In genomic region chr7:39490296-39490695, GRCh38 we compare ENCODE assay signal across 29 cellular contexts.
DNase-seq lines count a peak whose midpoint lies in the region; ATAC-seq and TF ChIP-seq lines count a peak whose summit lies in the region.
"Had no signal": no experiment of that assay in that cellular context is flagged by ENCODE, and none has a peak within 500 bp of the region (broad histone marks: within the 10 kb centered on the region; RNA-seq: fewer than 3 reads in every experiment).

No MANE protein-coding gene starts in this region.

- no peaks in the 10 kb centered on the region for H3K9me3 ChIP-seq in right cardiac atrium (ENCODE audit: control insufficient read depth, low read length)
- no peaks in the 10 kb centered on the region for H3K9me3 ChIP-seq in esophagus muscularis mucosa
- H3K9me3 ChIP-seq: A549; BE2C; BLaER1; BLaER1 treated with 17β-estradiol and CSF1 and Interleukin-3, amounts not matched to agents 10 nM and 100 nM; Caco-2 had no signal

- TF ChIP-seq POLR2A in esophagus muscularis mucosa (IDR thresholded peaks at IDR 0.05; ENCODE audit: low read depth), result no peak

- 91% methylated on average over 2 of the region's 2 CpGs for WGBS in right cardiac atrium
- 88% methylated on average over 2 of the region's 2 CpGs for WGBS in esophagus muscularis mucosa

- H3K4me1 ChIP-seq in right cardiac atrium (ENCODE audit: control insufficient read depth, insufficient read depth, low read length), result no peaks in the 10 kb centered on the region
- H3K4me1 ChIP-seq in esophagus muscularis mucosa, result no peaks in the 10 kb centered on the region
- H3K4me1 ChIP-seq: A549; BE2C; BLaER1; BLaER1 treated with 17β-estradiol and CSF1 and Interleukin-3, amounts not matched to agents 10 nM and 100 nM; Caco-2 had no signal

- no peaks in the 10 kb centered on the region for H3K36me3 ChIP-seq in esophagus muscularis mucosa
- H3K36me3 ChIP-seq: BE2C; BLaER1; BLaER1 treated with 17β-estradiol and CSF1 and Interleukin-3, amounts not matched to agents 10 nM and 100 nM had no signal

- ATAC-seq in Right ventricle myocardium inferior (no peak), right cardiac atrium (no peak)
- ATAC-seq: A549; CD8-positive, alpha-beta T cell had no signal

- intact Hi-C loops in Right ventricle myocardium inferior (cut with DNase I), result no loop called here
- intact Hi-C loops in right cardiac atrium (cut with DNase I), result no loop called here
- intact Hi-C loops in esophagus muscularis mucosa (cut with DNase I), result no loop called here

- H3K27me3 ChIP-seq in right cardiac atrium (ENCODE audit: control insufficient read depth, insufficient read depth), result no peaks in the 10 kb centered on the region
- H3K27me3 ChIP-seq in esophagus muscularis mucosa, result peaks cover 0 to 8% (median 0%) of the 10 kb centered on the region in 4 donors
- H3K27me3 ChIP-seq: BLaER1; BLaER1 treated with 17β-estradiol and CSF1 and Interleukin-3, amounts not matched to agents 10 nM and 100 nM had no signal

- H3K4me3 ChIP-seq in right cardiac atrium (ENCODE audit: low read length) (no peak overlapping the region), esophagus muscularis mucosa (no peak overlapping the region)
- H3K4me3 ChIP-seq: A549; BLaER1; BLaER1 treated with 17β-estradiol and CSF1 and Interleukin-3, amounts not matched to agents 10 nM and 100 nM had no signal

- no peak for TF ChIP-seq CTCF in esophagus muscularis mucosa (IDR thresholded peaks at IDR 0.05)

- DNase-seq in Right ventricle myocardium inferior (ENCODE audit: missing footprints) (peak; percentile 53), right cardiac atrium (no peak), esophagus muscularis mucosa (ENCODE audit: extremely low spot score) (peak; percentile 87), SW 1271 (lab: John Stamatoyannopoulos, UW) (no peak)
- DNase-seq: 8988T; ACHN; AML-193; BE2C; C1 segment of cervical spinal cord; Caco-2; Calu3; CD4-positive, alpha-beta memory T cell; CD4-positive, alpha-beta T cell; CD4-positive, CD25-positive, alpha-beta regulatory T cell; CD8-positive, alpha-beta memory T cell; CD8-positive, alpha-beta T cell; COR-L47; DMS 273 treated with DMSO at 0.1 percent for 48 hours; DMS153; DMS53; DMS79; DMS79 treated with DMSO at 0.1 percent for 48 hours; DND-41; EL had no signal

- H3K27ac ChIP-seq in right cardiac atrium (ENCODE audit: low read length) (no peak overlapping the region), esophagus muscularis mucosa (replicated peaks in 1 of 4) (no peak overlapping the region)
- H3K27ac ChIP-seq: 22Rv1; A549; BLaER1; BLaER1 treated with 17β-estradiol and CSF1 and Interleukin-3, amounts not matched to agents 10 nM and 100 nM; C4-2B had no signal

- TF ChIP-seq EP300 in esophagus muscularis mucosa (IDR thresholded peaks at IDR 0.05), result no peak

Comparison
In these comparisons a context has a peak if more than half of its experiments do, and no peak if none do; other contexts are left out.
1. DNase-seq: peak in Right ventricle myocardium inferior (single experiment) and esophagus muscularis mucosa (single experiment); none in right cardiac atrium (0 of 3) and SW 1271 (0 of 2).